ENCODE assay signal across 17 cellular contexts in genomic region chr6:112571886-112572285, GRCh38.
DNase-seq lines count a peak whose midpoint lies in the region; FAIRE-seq and TF ChIP-seq lines count a peak whose summit lies in the region.
"Had no signal": no experiment of that assay in that cellular context is flagged by ENCODE, and none has a peak within 500 bp of the region (broad histone marks: within the 10 kb centered on the region; RNA-seq: fewer than 3 reads in every experiment).

No MANE protein-coding gene starts in this region.

- H4K20me1 ChIP-seq in astrocyte (ENCODE audit: insufficient read depth, low read length), result no peaks in the 10 kb centered on the region

- H3K27ac Mint-ChIP-seq in astrocyte (ENCODE audit: unreplicated experiment), result no peak overlapping the region
- H3K27ac Mint-ChIP-seq: activated T-helper 2 cell treated with anti-CD3 and anti-CD28 coated beads, Interferon-gamma antibody, Interleukin-2, Interleukin-4, amounts not matched to agents 10 μg/mL and 5 μg/mL and 100 μg/mL, durations not matched to agents 14 hours and 24 hours and 36 hours; dendritic cell treated with granulocyte-macrophage colony-stimulating factor and Interleukin-4, amounts not matched to agents 40 ng/mL and 50 ng/mL, for 4 days; naive thymus-derived CD4-positive, alpha-beta T cell had no signal

- H3K4me3 ChIP-seq in astrocyte (ENCODE audit: insufficient read depth, low read depth, low read length), result no peak overlapping the region
- no peak overlapping the region for H3K4me3 ChIP-seq in fibroblast of villous mesenchyme (ENCODE audit: low read depth, low read length)
- H3K4me3 ChIP-seq: stomach had no signal

- no peak for TF ChIP-seq CTCF in astrocyte (IDR thresholded peaks at IDR 0.05; ENCODE audit: insufficient read depth, low read depth, low read length)
- TF ChIP-seq CTCF in fibroblast of villous mesenchyme (IDR thresholded peaks at IDR 0.05; ENCODE audit: insufficient read depth, low read depth, low read length), result no peak

- no peak overlapping the region for H3K9ac ChIP-seq in astrocyte (ENCODE audit: low read length)

- no peaks in the 10 kb centered on the region for H3K79me2 ChIP-seq in astrocyte (ENCODE audit: insufficient read depth, low read length)

- peaks cover 8% of the 10 kb centered on the region for H3K4me1 ChIP-seq in astrocyte (ENCODE audit: insufficient read depth, low read length)

- H3K36me3 Mint-ChIP-seq in astrocyte (ENCODE audit: low read depth, unreplicated experiment), result no peaks in the 10 kb centered on the region
- H3K36me3 Mint-ChIP-seq: naive thymus-derived CD4-positive, alpha-beta T cell had no signal

- H2AFZ ChIP-seq in astrocyte (ENCODE audit: low read depth, low read length), result no peak overlapping the region

- H3K9me3 ChIP-seq in astrocyte (ENCODE audit: insufficient read depth, low read depth, low read length), result no peaks in the 10 kb centered on the region
- H3K9me3 ChIP-seq: stomach had no signal

- peak; percentile 55 for DNase-seq in GM04503 (ENCODE audit: low read depth)
- peak; percentile 97 for DNase-seq in astrocyte (ENCODE audit: low read depth)
- DNase-seq in fibroblast of villous mesenchyme (ENCODE audit: low read depth), result peak; percentile 10
- peak; percentile 60 for DNase-seq in stromal cell of bone marrow (ENCODE audit: low read depth)
- DNase-seq in NCI-H2029 treated with DMSO at 0.1 percent for 48 hours (lab: John Stamatoyannopoulos, UW), result no peak
- no peak for DNase-seq in kidney tubule cell (ENCODE audit: low spot score)
- no peak for DNase-seq in activated CD8-positive, alpha-beta memory T cell treated with anti-CD3 and anti-CD28 coated beads, Interleukin-2, amount 50 U/mL, for 48 hours
- DNase-seq: activated CD8-positive, alpha-beta memory T cell treated with anti-CD3 and anti-CD28 coated beads for 24 hours; DND-41; MV-4-11; naive thymus-derived CD4-positive, alpha-beta T cell; NCI-H2081 treated with DMSO at 0.1 percent for 48 hours had no signal

- no peaks in the 10 kb centered on the region for H3K36me3 ChIP-seq in astrocyte (ENCODE audit: insufficient read depth, low read length)
- H3K36me3 ChIP-seq: stomach had no signal

- no peaks in the 10 kb centered on the region for H3K27me3 ChIP-seq in astrocyte (ENCODE audit: insufficient read depth, low read length)
- H3K27me3 ChIP-seq: stomach had no signal

- no peaks in the 10 kb centered on the region for H3K9me3 Mint-ChIP-seq in astrocyte (ENCODE audit: unreplicated experiment)
- H3K9me3 Mint-ChIP-seq: activated T-helper 2 cell treated with anti-CD3 and anti-CD28 coated beads, Interferon-gamma antibody, Interleukin-2, Interleukin-4, amounts not matched to agents 10 μg/mL and 5 μg/mL and 100 μg/mL, durations not matched to agents 14 hours and 24 hours and 36 hours; dendritic cell treated with granulocyte-macrophage colony-stimulating factor and Interleukin-4, amounts not matched to agents 40 ng/mL and 50 ng/mL, for 4 days had no signal

- H3K4me2 ChIP-seq in astrocyte (ENCODE audit: low read length), result peak overlapping the region; percentile 30

- peak overlapping the region; percentile 55 for H3K27ac ChIP-seq in astrocyte (ENCODE audit: low read depth, low read length)

- H3K4me3 Mint-ChIP-seq in astrocyte (ENCODE audit: unreplicated experiment), result no peak overlapping the region
- H3K4me3 Mint-ChIP-seq: dendritic cell treated with granulocyte-macrophage colony-stimulating factor and Interleukin-4, amounts not matched to agents 40 ng/mL and 50 ng/mL, for 4 days; naive thymus-derived CD4-positive, alpha-beta T cell had no signal

- no peaks in the 10 kb centered on the region for H3K4me1 Mint-ChIP-seq in astrocyte (ENCODE audit: low read depth, unreplicated experiment)
- H3K4me1 Mint-ChIP-seq: naive thymus-derived CD4-positive, alpha-beta T cell had no signal

- FAIRE-seq in astrocyte (lab: Jason Lieb, UNC), result peak; percentile 73
- FAIRE-seq: H54, RCC 7860 had no signal

- no peaks in the 10 kb centered on the region for H3K27me3 Mint-ChIP-seq in astrocyte (ENCODE audit: low read depth, unreplicated experiment)
- H3K27me3 Mint-ChIP-seq: dendritic cell treated with granulocyte-macrophage colony-stimulating factor and Interleukin-4, amounts not matched to agents 40 ng/mL and 50 ng/mL, for 4 days; naive thymus-derived CD4-positive, alpha-beta T cell had no signal

Comparison
In these comparisons a context has a peak if more than half of its experiments do, and no peak if none do; other contexts are left out.
1. DNase-seq: peak in GM04503 (single experiment), astrocyte (single experiment), fibroblast of villous mesenchyme (single experiment) and stromal cell of bone marrow (single experiment); none in NCI-H2029 treated with DMSO at 0.1 percent for 48 hours (single experiment), kidney tubule cell (single experiment) and activated CD8-positive, alpha-beta memory T cell treated with anti-CD3 and anti-CD28 coated beads, Interleukin-2, amount 50 U/mL, for 48 hours (single experiment).